In genomic region chr1:204701229-204701628, GRCh38 we compare ENCODE assay signal across 36 cellular contexts. TPM values are rescaled to one million over a fixed set of nuclear protein-coding genes. Genes with fewer than 3 reads are reported as not detected.
"Had no signal": no experiment of that assay in that cellular context is flagged by ENCODE, and none has a peak within 500 bp of the region (broad histone marks: within the 10 kb centered on the region; RNA-seq: fewer than 3 reads in every experiment).

No MANE protein-coding gene starts in this region.

- FAIRE-seq: astrocyte, bronchial epithelial cell had no signal

- H3K36me3 ChIP-seq: adrenal gland, ascending aorta, brain microvascular endothelial cell, breast epithelium, cardiac muscle cell had no signal

- H3K4me1 ChIP-seq: adrenal gland, ascending aorta, body of pancreas, breast epithelium had no signal

- H3K9me3 ChIP-seq: adrenal gland, ascending aorta, body of pancreas, breast epithelium had no signal

- H3K27ac ChIP-seq: adrenal gland, ascending aorta, body of pancreas, brain microvascular endothelial cell, breast epithelium, cardiac muscle cell had no signal

- H3K27me3 ChIP-seq: adrenal gland, ascending aorta, body of pancreas, brain microvascular endothelial cell, cardiac muscle cell had no signal

- DNase-seq: activated effector memory CD4-positive, alpha-beta T cell treated with anti-CD3 and anti-CD28 coated beads, Interleukin-2, amount 50 U/mL, for 16 hours; activated effector memory CD4-positive, alpha-beta T cell treated with Interleukin-2 at 50 U/mL for 16 hours; activated gamma-delta T cell; activated gamma-delta T cell treated with Interleukin-2 at 50 U/mL for 16 hours; activated naive CD4-positive, alpha-beta T cell; activated naive CD4-positive, alpha-beta T cell treated with anti-CD3 and anti-CD28 coated beads for 36 hours; activated naive CD4-positive, alpha-beta T cell treated with anti-CD3 and anti-CD28 coated beads, Interleukin-2, amount 10 ng/mL, durations not matched to agents 7 days and 5 days; activated naive CD4-positive, alpha-beta T cell treated with anti-CD3 and anti-CD28 coated beads, Interleukin-2, amount 50 U/mL, for 16 hours; activated naive CD4-positive, alpha-beta T cell treated with Interleukin-2 at 50 U/mL for 16 hours; activated naive CD8-positive, alpha-beta T cell treated with anti-CD3 and anti-CD28 coated beads for 36 hours; activated naive CD8-positive, alpha-beta T cell treated with anti-CD3 and anti-CD28 coated beads, Interleukin-2, amount 10 ng/mL, durations not matched to agents 7 days and 5 days; activated naive CD8-positive, alpha-beta T cell treated with anti-CD3 and anti-CD28 coated beads, Interleukin-2, amount 50 U/mL, for 24 hours; activated T-cell treated with anti-CD3 and anti-CD28 coated beads, Interleukin-2, amount 50 U/mL, for 1 hour; activated T-cell treated with anti-CD3 and anti-CD28 coated beads, Interleukin-2, amount 50 U/mL, for 24 hours; activated T-cell treated with anti-CD3 and anti-CD28 coated beads, Interleukin-2, amount 50 U/mL, for 4 hours; activated T-cell treated with anti-CD3 and anti-CD28 coated beads, Interleukin-2, amount 50 U/mL, for 48 hours; activated T-cell treated with anti-CD3 and anti-CD28 coated beads, Interleukin-2, amount 50 U/mL, for 72 hours; adrenal gland; amniotic stem cell; amygdala; anterior cingulate cortex; body of pancreas; brain microvascular endothelial cell; caudate nucleus; central memory CD4-positive, alpha-beta T cell; cerebellar nuclear complex had no signal

- ATAC-seq: activated naive CD4-positive, alpha-beta T cell treated with anti-CD3 and anti-CD28 coated beads, Interleukin-2, amount 50 U/mL, for 72 hours; activated naive CD8-positive, alpha-beta T cell treated with anti-CD3 and anti-CD28 coated beads, Interleukin-2, amount 50 U/mL, for 24 hours; activated T-cell treated with anti-CD3 and anti-CD28 coated beads, Interleukin-2, amount 50 U/mL, for 4 hours; activated T-cell treated with anti-CD3 and anti-CD28 coated beads, Interleukin-2, amount 50 U/mL, for 72 hours; activated T-helper 17 cell treated with anti-CD3 and anti-CD28 coated beads, Interleukin-2, amount 50 U/mL, for 72 hours; body of pancreas had no signal

- H3K4me3 ChIP-seq: adrenal gland, ascending aorta, body of pancreas, breast epithelium, cardiac muscle cell had no signal

RNA-seq across cellular contexts. Expression of gene LRRN2, which starts 15.7 kb away (rescaled TPM):
- total RNA-seq: activated naive CD4-positive, alpha-beta T cell treated with anti-CD3 and anti-CD28 coated beads for 36 hours; activated naive CD4-positive, alpha-beta T cell treated with anti-CD3 and anti-CD28 coated beads, Interleukin-2, amount 50 U/mL, for 72 hours; activated naive CD8-positive, alpha-beta T cell treated with anti-CD3 and anti-CD28 coated beads for 36 hours; activated naive CD8-positive, alpha-beta T cell treated with anti-CD3 and anti-CD28 coated beads, Interleukin-2, amount 10 ng/mL, durations not matched to agents 7 days and 5 days; activated T-cell treated with anti-CD3 and anti-CD28 coated beads, Interleukin-2, amount 50 U/mL, for 4 hours; activated T-cell treated with anti-CD3 and anti-CD28 coated beads, Interleukin-2, amount 50 U/mL, for 72 hours; activated T-helper 1 cell treated with anti-CD3 and anti-CD28 coated beads, Interleukin-12 subunit alpha, Interleukin-12 subunit beta, Interleukin-2, Interleukin-4 antibody, amounts not matched to agents 30 ng/mL and 10 ng/mL and 1 ng/mL, durations not matched to agents 14 hours and 24 hours and 36 hours; activated T-helper 17 cell treated with anti-CD3 and anti-CD28 coated beads, Interleukin-2, amount 50 U/mL, for 72 hours; activated T-helper 2 cell treated with anti-CD3 and anti-CD28 coated beads, Interferon-gamma antibody, Interleukin-2, Interleukin-4, amounts not matched to agents 10 μg/mL and 5 μg/mL and 100 μg/mL, durations not matched to agents 14 hours and 24 hours and 36 hours; bronchial epithelial cell had no signal
- polyA plus RNA-seq: aorta had no signal
